16 cellular contexts compared by ENCODE assay signal in genomic region chr10:104892879-104893278, GRCh38.
A peak's percentile ranks its signal among the peaks of the same experiment; 100 is the strongest.
DNase-seq lines count a peak whose midpoint lies in the region; ATAC-seq and TF ChIP-seq lines count a peak whose summit lies in the region.
"Had no signal": no experiment of that assay in that cellular context is flagged by ENCODE, and none has a peak within 500 bp of the region (broad histone marks: within the 10 kb centered on the region; RNA-seq: fewer than 3 reads in every experiment).

No MANE protein-coding gene starts in this region.

- no peak overlapping the region for H3K4me3 ChIP-seq in coronary artery

- TF ChIP-seq CTCF in coronary artery (IDR thresholded peaks at IDR 0.05): no peak

- no peak overlapping the region for H3K27ac ChIP-seq in coronary artery
- H3K27ac ChIP-seq: KMS-11 had no signal

- ATAC-seq in GM18861 (IDR thresholded peaks at IDR 0.05; ENCODE audit: unreplicated experiment) (peak; percentile 60), GM19463 (IDR thresholded peaks at IDR 0.05; ENCODE audit: unreplicated experiment) (peak; percentile 56), HG02852 (IDR thresholded peaks at IDR 0.05; ENCODE audit: unreplicated experiment) (peak; percentile 60), HG02763 (IDR thresholded peaks at IDR 0.05; ENCODE audit: unreplicated experiment) (no peak), HG03354 (IDR thresholded peaks at IDR 0.05; ENCODE audit: poor library complexity, severe bottlenecking, unreplicated experiment) (no peak)
- ATAC-seq: HepG2 had no signal

- DNase-seq in SK-MEL-5 (ENCODE audit: low read depth, low spot score) (peak; percentile 34), coronary artery (ENCODE audit: low spot score) (no peak)
- no peak for DNase-seq in effector CD4-positive, alpha-beta T cell
- DNase-seq: C1 segment of cervical spinal cord; Calu3; CD4-positive, alpha-beta T cell; DMS 273 treated with DMSO at 0.1 percent for 48 hours; HCEC 1CT; HFFc6 had no signal

- in situ Hi-C loops in SK-MEL-5 (cut with HindIII; ENCODE audit: low pct_unique_long_range_greater_than_20kb, low sequenced_read_pairs): no loop called here

Comparison
In these comparisons a context has a peak if more than half of its experiments do, and no peak if none do; other contexts are left out.
1. ATAC-seq: peak in GM18861 (single experiment), GM19463 (single experiment) and HG02852 (single experiment); none in HG02763 (single experiment) and HG03354 (single experiment).